ENCODE assay signal across 1 cellular context in genomic region chr2:86686460-86686859, GRCh38.
A peak's percentile ranks its signal among the peaks of the same experiment; 100 is the strongest.
TF ChIP-seq lines count a peak whose summit lies in the region.

No MANE protein-coding gene starts in this region.

TF ChIP-seq in HEK293, 187 proteins besides CTCF, POLR2A, EP300 and RAD21 (continued from another document):
- peak; percentile 47; the same call in 1 of the 2 replicates for TF ChIP-seq REST (tag by site-specific recombination; IDR thresholded peaks at IDR 0.05)
- TF ChIP-seq ZNF214 (tag by site-specific recombination; IDR thresholded peaks at IDR 0.05; ENCODE audit: borderline replicate concordance): no peak
- no peak for TF ChIP-seq ZBTB49 (tag by site-specific recombination; IDR thresholded peaks at IDR 0.05; ENCODE audit: low read depth)
- no peak for TF ChIP-seq ZNF133 (tag by site-specific recombination; IDR thresholded peaks at IDR 0.05)
- no peak for TF ChIP-seq ZNF398 (tag by site-specific recombination; IDR thresholded peaks at IDR 0.05)
- 0 out of 2 replicates have a peak, but pooled peaks have one; percentile 8 for TF ChIP-seq ZNF121 (tag by site-specific recombination; IDR thresholded peaks at IDR 0.05)
- TF ChIP-seq ZNF292 (tag by site-specific recombination; IDR thresholded peaks at IDR 0.05; ENCODE audit: borderline replicate concordance, low read depth): 0 out of 2 replicates have a peak, but pooled peaks have one; percentile 9
- peak; percentile 63; the same call in 1 of the 2 replicates for TF ChIP-seq ZNF394 (tag by site-specific recombination; IDR thresholded peaks at IDR 0.05; ENCODE audit: borderline replicate concordance)
- no peak for TF ChIP-seq ZBTB7A (tag by site-specific recombination; IDR thresholded peaks at IDR 0.05; ENCODE audit: low read depth)
- TF ChIP-seq KLF7 (tag by site-specific recombination; IDR thresholded peaks at IDR 0.05; ENCODE audit: borderline replicate concordance): no peak
- TF ChIP-seq ZNF623 (tag by site-specific recombination; IDR thresholded peaks at IDR 0.05): peak; percentile 40; the same call in 1 of the 2 replicates
- peak; percentile 59 for TF ChIP-seq ZNF426 (tag by site-specific recombination; IDR thresholded peaks at IDR 0.05)
- TF ChIP-seq ZNF555 (tag by site-specific recombination; conservative IDR thresholded peaks at IDR 0.05): peak; percentile 56
- no peak for TF ChIP-seq ZNF704 (tag by site-specific recombination; IDR thresholded peaks at IDR 0.05)
TF ChIP-seq in HEK293: peak in this region for 10.
